In the genomic region with DNA sequence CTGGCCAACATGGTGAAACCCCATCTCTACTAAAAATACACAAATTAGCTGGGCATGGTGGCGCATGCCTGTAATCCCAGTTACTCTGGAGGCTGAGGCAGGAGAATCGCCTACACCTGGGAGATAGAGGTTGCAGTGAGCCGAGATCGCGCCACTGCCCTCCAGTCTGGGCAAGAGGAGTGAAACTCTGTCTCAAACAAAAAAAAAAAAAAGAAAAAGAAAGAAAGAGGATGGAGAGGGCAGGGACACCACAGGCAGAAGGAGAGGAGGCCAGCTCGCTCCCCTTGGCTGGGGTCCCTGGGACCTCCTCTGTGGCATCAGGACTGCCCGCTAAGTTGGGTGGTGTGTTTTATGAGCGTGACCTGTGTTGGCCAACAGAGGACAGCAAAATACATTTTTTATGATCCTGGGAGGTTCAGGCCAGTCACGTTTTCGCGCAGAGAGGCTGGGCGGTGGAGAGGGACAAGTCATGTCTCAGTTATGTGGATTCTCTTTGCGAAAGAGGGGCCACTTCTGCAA, we compare ENCODE assay signal across 8 cellular contexts.
DNase-seq lines count a peak whose midpoint lies in the region; ATAC-seq and TF ChIP-seq lines count a peak whose summit lies in the region.

No MANE protein-coding gene starts in this region.

- CTCF ChIA-PET in activated naive CD4-positive, alpha-beta T cell treated with anti-CD3 and anti-CD28 coated beads, Interleukin-2, amount 10 ng/mL, durations not matched to agents 7 days and 5 days (lab: Charles Lee) = interaction anchor here (1.0 to 1.5 kb wide), 5 partner anchors 144 to 381 kb away, joined by 3 read pairs; partner anchors contain the start of gene ERCC4

- peaks cover 59% of the 10 kb centered on the region for H3K27me3 Mint-ChIP-seq in activated naive CD4-positive, alpha-beta T cell treated with anti-CD3 and anti-CD28 coated beads, Interleukin-2, amount 10 ng/mL, durations not matched to agents 7 days and 5 days
- H3K27me3 Mint-ChIP-seq in glutamatergic neuron (ENCODE audit: unreplicated experiment) = peaks cover 11% of the 10 kb centered on the region
- H3K27me3 Mint-ChIP-seq in osteocyte (ENCODE audit: unreplicated experiment) = no peaks in the 10 kb centered on the region

- H3K4me1 Mint-ChIP-seq in activated naive CD4-positive, alpha-beta T cell treated with anti-CD3 and anti-CD28 coated beads, Interleukin-2, amount 10 ng/mL, durations not matched to agents 7 days and 5 days = peaks cover 19% of the 10 kb centered on the region
- H3K4me1 Mint-ChIP-seq in glutamatergic neuron (ENCODE audit: low read depth, unreplicated experiment) (no peaks in the 10 kb centered on the region), osteocyte (ENCODE audit: unreplicated experiment) (peaks cover 30% of the 10 kb centered on the region)

- H3K9me3 Mint-ChIP-seq in activated naive CD4-positive, alpha-beta T cell treated with anti-CD3 and anti-CD28 coated beads, Interleukin-2, amount 10 ng/mL, durations not matched to agents 7 days and 5 days = no peaks in the 10 kb centered on the region
- H3K9me3 Mint-ChIP-seq in glutamatergic neuron (ENCODE audit: unreplicated experiment) (peaks cover 5% of the 10 kb centered on the region), osteocyte (ENCODE audit: unreplicated experiment) (no peaks in the 10 kb centered on the region)

- TF ChIP-seq CTCF in glutamatergic neuron (IDR thresholded peaks at IDR 0.05; ENCODE audit: partially characterized antibody, unreplicated experiment) (no peak), osteocyte (IDR thresholded peaks at IDR 0.05) (peak; percentile 72)

- peak overlapping the region; percentile 63 for H3K4me3 Mint-ChIP-seq in activated naive CD4-positive, alpha-beta T cell treated with anti-CD3 and anti-CD28 coated beads, Interleukin-2, amount 10 ng/mL, durations not matched to agents 7 days and 5 days
- peak overlapping the region; percentile 27 for H3K4me3 Mint-ChIP-seq in glutamatergic neuron (ENCODE audit: unreplicated experiment)
- peak overlapping the region; percentile 79 for H3K4me3 Mint-ChIP-seq in osteocyte (ENCODE audit: unreplicated experiment)

- ATAC-seq in HG03175 (IDR thresholded peaks at IDR 0.05; ENCODE audit: unreplicated experiment) = peak; percentile 54

- peak; percentile 18 for DNase-seq in stimulated activated CD4-positive, alpha-beta T cell treated with anti-CD3 and anti-CD28 coated beads, Interleukin-1b, Interleukin-23, amount 100 ng/mL, for 48 hours
- DNase-seq in stimulated activated CD4-positive, alpha-beta T cell treated with anti-CD3 and anti-CD28 coated beads, Interleukin-12 subunit alpha, Interleukin-12 subunit beta, amount 100 ng/mL, for 4 hours = no peak
- DNase-seq in NCI-H748 (lab: John Stamatoyannopoulos, UW; ENCODE audit: unreplicated experiment) (peak; percentile 68), glutamatergic neuron (peak; percentile 56), osteocyte (ENCODE audit: extremely low spot score, unreplicated experiment) (no peak), cortex of kidney (lab: John Stamatoyannopoulos, UW) (no peak)
- peak; percentile 64 for DNase-seq in activated naive CD4-positive, alpha-beta T cell treated with anti-CD3 and anti-CD28 coated beads, Interleukin-2, amount 10 ng/mL, durations not matched to agents 7 days and 5 days

- no peaks in the 10 kb centered on the region for H3K36me3 Mint-ChIP-seq in activated naive CD4-positive, alpha-beta T cell treated with anti-CD3 and anti-CD28 coated beads, Interleukin-2, amount 10 ng/mL, durations not matched to agents 7 days and 5 days
- H3K36me3 Mint-ChIP-seq in glutamatergic neuron (ENCODE audit: unreplicated experiment) (no peaks in the 10 kb centered on the region), osteocyte (ENCODE audit: unreplicated experiment) (no peaks in the 10 kb centered on the region)

- no peak overlapping the region for H3K27ac Mint-ChIP-seq in activated naive CD4-positive, alpha-beta T cell treated with anti-CD3 and anti-CD28 coated beads, Interleukin-2, amount 10 ng/mL, durations not matched to agents 7 days and 5 days
- H3K27ac Mint-ChIP-seq in glutamatergic neuron (ENCODE audit: unreplicated experiment) = peak overlapping the region; percentile 43
- peak overlapping the region; percentile 74 for H3K27ac Mint-ChIP-seq in osteocyte (ENCODE audit: unreplicated experiment)

Comparison
In these comparisons a context has a peak if more than half of its experiments do, and no peak if none do; other contexts are left out.
1. DNase-seq: peak in stimulated activated CD4-positive, alpha-beta T cell treated with anti-CD3 and anti-CD28 coated beads, Interleukin-1b, Interleukin-23, amount 100 ng/mL, for 48 hours (single experiment), NCI-H748 (single experiment), activated naive CD4-positive, alpha-beta T cell treated with anti-CD3 and anti-CD28 coated beads, Interleukin-2, amount 10 ng/mL, durations not matched to agents 7 days and 5 days (single experiment) and glutamatergic neuron (single experiment); none in stimulated activated CD4-positive, alpha-beta T cell treated with anti-CD3 and anti-CD28 coated beads, Interleukin-12 subunit alpha, Interleukin-12 subunit beta, amount 100 ng/mL, for 4 hours (single experiment), osteocyte (single experiment) and cortex of kidney (single experiment).
2. H3K4me3 Mint-ChIP-seq: peak in every context shown above with its lines; median percentile 79 in osteocyte; 63 in activated naive CD4-positive, alpha-beta T cell treated with anti-CD3 and anti-CD28 coated beads, Interleukin-2, amount 10 ng/mL, durations not matched to agents 7 days and 5 days; 27 in glutamatergic neuron.